ENCODE assay signal across 16 cellular contexts in the genomic region with DNA sequence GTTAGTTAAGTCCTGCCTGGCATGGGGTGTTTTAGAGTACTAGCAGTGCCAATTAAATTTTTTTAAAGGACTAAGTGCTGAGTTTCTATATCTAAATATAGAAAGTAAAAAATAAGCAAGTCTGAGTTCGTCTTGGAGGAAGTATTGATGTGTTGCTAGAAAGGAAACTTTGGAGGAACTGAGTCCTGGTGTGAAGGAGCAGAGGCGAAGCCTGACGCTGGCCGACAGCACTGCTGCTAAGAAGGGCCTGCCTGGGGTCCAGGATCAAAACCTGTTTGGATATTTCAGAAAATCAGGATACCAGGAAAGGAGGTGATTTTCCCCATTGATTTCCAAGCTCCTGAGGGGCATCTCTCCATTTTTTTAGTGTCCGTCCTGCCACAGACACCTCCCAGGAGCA. TPM values are rescaled to one million over a fixed set of nuclear protein-coding genes. Genes with fewer than 3 reads are reported as not detected.
DNase-seq lines count a peak whose midpoint lies in the region; ATAC-seq and TF ChIP-seq lines count a peak whose summit lies in the region.
"Had no signal": no experiment of that assay in that cellular context is flagged by ENCODE, and none has a peak within 500 bp of the region (broad histone marks: within the 10 kb centered on the region; RNA-seq: fewer than 3 reads in every experiment).

No MANE protein-coding gene starts in this region.

- H3K36me3 ChIP-seq in GM23338 (ENCODE audit: insufficient read depth), result no peaks in the 10 kb centered on the region
- H3K36me3 ChIP-seq in gastroesophageal sphincter, result no peaks in the 10 kb centered on the region

- DNase-seq in GM23338 (ENCODE audit: low spot score) (no peak), T-helper 17 cell (no peak), SHP77 (lab: John Stamatoyannopoulos, UW) (no peak), superior temporal gyrus (ENCODE audit: extremely low spot score) (no peak), GM19238 (ENCODE audit: insufficient read length, low spot score) (no peak), NCI-H128 (lab: John Stamatoyannopoulos, UW; ENCODE audit: unreplicated experiment) (no peak)
- DNase-seq: activated CD8-positive, alpha-beta memory T cell treated with anti-CD3 and anti-CD28 coated beads, Interleukin-2, amount 10 ng/mL, durations not matched to agents 7 days and 5 days; foreskin keratinocyte; NCI-H1092; NCI-H446 treated with DMSO at 0.1 percent for 48 hours; testis had no signal

- H3F3A ChIP-seq in GM23338 (replicated peaks; ENCODE audit: low read depth), result peaks cover 13% of the 10 kb centered on the region; the same call in 1 of the 2 replicates

- 57 to 66% methylated on average over 5 of the region's 5 CpGs for WGBS in gastroesophageal sphincter (ENCODE audit: low coverage in 1 of 2), 2 donors

- peaks cover 5% of the 10 kb centered on the region for H4K20me1 ChIP-seq in GM23338 (replicated peaks; ENCODE audit: insufficient read depth)

- no peaks in the 10 kb centered on the region for H3K9me2 ChIP-seq in GM23338 (ENCODE audit: insufficient read depth)

- H3K4me3 ChIP-seq in GM23338 (no peak overlapping the region), gastroesophageal sphincter (no peak overlapping the region), skin epidermis (no peak overlapping the region)
- H3K4me3 ChIP-seq: testis had no signal

- H3K9me3 Mint-ChIP-seq in GM23338, result no peaks in the 10 kb centered on the region
- H3K9me3 Mint-ChIP-seq: naive thymus-derived CD8-positive, alpha-beta T cell had no signal

- ATAC-seq in GM23338, result no peak
- no peak for ATAC-seq in T-helper 17 cell
- no peak for ATAC-seq in gastroesophageal sphincter
- ATAC-seq: activated CD8-positive, alpha-beta memory T cell treated with anti-CD3 and anti-CD28 coated beads, Interleukin-2, amount 10 ng/mL, durations not matched to agents 7 days and 5 days; foreskin keratinocyte; Panc1 had no signal

- H3K27me3 ChIP-seq in GM23338 (ENCODE audit: insufficient read depth) (no peaks in the 10 kb centered on the region), gastroesophageal sphincter (no peaks in the 10 kb centered on the region)
- H3K27me3 ChIP-seq: foreskin keratinocyte, testis had no signal

- H3K4me1 ChIP-seq in GM23338 (ENCODE audit: insufficient read depth) (peaks cover 24% of the 10 kb centered on the region), gastroesophageal sphincter (peaks cover 12 to 92% (median 68%) of the 10 kb centered on the region in 3 donors)

- no peak for TF ChIP-seq POLR2A in gastroesophageal sphincter (IDR thresholded peaks at IDR 0.05)

- H3K27me3 Mint-ChIP-seq in GM23338 (ENCODE audit: insufficient read depth, low read depth, poor library complexity) (peaks cover 9% of the 10 kb centered on the region), T-helper 17 cell (no peaks in the 10 kb centered on the region)
- H3K27me3 Mint-ChIP-seq: activated CD8-positive, alpha-beta memory T cell treated with anti-CD3 and anti-CD28 coated beads, Interleukin-2, amount 10 ng/mL, durations not matched to agents 7 days and 5 days; activated naive CD8-positive, alpha-beta T cell; naive thymus-derived CD8-positive, alpha-beta T cell had no signal

- TF ChIP-seq CTCF in GM23338 (conservative IDR thresholded peaks at IDR 0.05; ENCODE audit: low read depth in 2 of 2), result no peak
- TF ChIP-seq CTCF in gastroesophageal sphincter (IDR thresholded peaks at IDR 0.05), result no peak

- H3K27ac Mint-ChIP-seq in GM23338 (no peak overlapping the region), T-helper 17 cell (peak overlapping the region; percentile 14)
- H3K27ac Mint-ChIP-seq: activated CD8-positive, alpha-beta memory T cell treated with anti-CD3 and anti-CD28 coated beads, Interleukin-2, amount 10 ng/mL, durations not matched to agents 7 days and 5 days had no signal

- H3K9me3 ChIP-seq in T-helper 17 cell (ENCODE audit: control insufficient read depth, low read length, poor library complexity, severe bottlenecking) (no peaks in the 10 kb centered on the region), gastroesophageal sphincter (no peaks in the 10 kb centered on the region)
- H3K9me3 ChIP-seq: testis had no signal

- H3K79me2 ChIP-seq in GM23338 (replicated peaks; ENCODE audit: insufficient read depth), result peaks cover 16% of the 10 kb centered on the region

- no peak for TF ChIP-seq EP300 in gastroesophageal sphincter (IDR thresholded peaks at IDR 0.05)

- H3K36me3 Mint-ChIP-seq in GM23338 (ENCODE audit: low read depth), result no peaks in the 10 kb centered on the region; the same call in 2 of the 3 replicates
- no peaks in the 10 kb centered on the region for H3K36me3 Mint-ChIP-seq in T-helper 17 cell (ENCODE audit: low read depth)
- H3K36me3 Mint-ChIP-seq: activated naive CD8-positive, alpha-beta T cell had no signal

- no peak overlapping the region for H2AFZ ChIP-seq in GM23338

- H3K4me1 Mint-ChIP-seq in GM23338 (peaks cover 35% of the 10 kb centered on the region), T-helper 17 cell (peaks cover 26% of the 10 kb centered on the region)

- H3K27ac ChIP-seq in GM23338 (ENCODE audit: low read depth), result peak overlapping the region; percentile 60; the same call in 1 of the 2 replicates
- peak overlapping the region in 3 of 4 donors; percentile 31 to 65 (median 61) for H3K27ac ChIP-seq in gastroesophageal sphincter
- H3K27ac ChIP-seq in skin epidermis, result peak overlapping the region in 12 of 21 experiments; percentile 1 to 76 (median 30)
- H3K27ac ChIP-seq: foreskin keratinocyte had no signal

- H3K4me3 Mint-ChIP-seq in GM23338 (no peak overlapping the region), T-helper 17 cell (no peak overlapping the region)
- H3K4me3 Mint-ChIP-seq: activated CD8-positive, alpha-beta memory T cell treated with anti-CD3 and anti-CD28 coated beads, Interleukin-2, amount 10 ng/mL, durations not matched to agents 7 days and 5 days; activated naive CD8-positive, alpha-beta T cell had no signal

- no peak overlapping the region for H3K4me2 ChIP-seq in GM23338

TF ChIP-seq in GM23338, 12 proteins besides CTCF, POLR2A, EP300 and RAD21:
- TF ChIP-seq NANOG (IDR thresholded peaks at IDR 0.05; ENCODE audit: borderline replicate concordance), result no peak
- TF ChIP-seq POLR2AphosphoS5 (IDR thresholded peaks at IDR 0.05; ENCODE audit: low read depth), result no peak
- TF ChIP-seq ZNF331 (CRISPR knock-in tag; IDR thresholded peaks at IDR 0.05; ENCODE audit: low read depth), result no peak
- TF ChIP-seq EZH2 (IDR thresholded peaks at IDR 0.05; ENCODE audit: low read depth, unreplicated experiment), result no peak
- no peak for TF ChIP-seq REST (IDR thresholded peaks at IDR 0.05; ENCODE audit: unreplicated experiment)

RNA-seq across cellular contexts. Expression of gene NPAS1, which starts 38.3 kb away (rescaled TPM):
- 5.0 and 5.6 TPM in 2 replicates for total RNA-seq in GM23338 (2014; rRNA removed; shearing (Covaris generic))
- polyA plus RNA-seq in GM23338 (2016; fragmentation: Nextera tagmentation; extraction: Ambion mirVana), result 9.7 and 9.8 TPM in 2 replicates
- total RNA-seq in T-helper 17 cell (under 1 TPM; 0.47 to 0.76 TPM), gastroesophageal sphincter (under 1 TPM in 1 of 4 donors, not detected in 3; 0.85 TPM)
